Comparison of ENCODE assay signal across 17 cellular contexts in the genomic region with DNA sequence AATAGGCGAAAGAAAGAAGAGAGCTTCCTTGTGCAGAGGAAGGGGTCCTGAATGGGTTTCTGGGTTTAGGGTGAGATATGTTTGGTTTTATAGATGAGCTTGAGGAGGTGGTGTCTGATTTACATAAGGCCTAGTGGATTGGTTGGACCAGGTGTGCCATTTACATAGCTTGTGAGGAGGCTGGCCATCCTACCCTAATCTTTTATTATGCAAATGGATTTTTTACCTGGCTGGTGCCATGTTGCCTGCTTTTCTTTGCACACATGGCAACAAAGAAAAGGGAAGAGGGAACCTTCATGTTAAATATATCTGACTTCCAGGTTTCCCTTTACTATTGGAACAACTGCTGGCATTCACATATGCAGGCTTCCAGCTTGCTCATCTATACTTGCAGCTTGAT.
DNase-seq lines count a peak whose midpoint lies in the region; ATAC-seq and TF ChIP-seq lines count a peak whose summit lies in the region.
"Had no signal": no experiment of that assay in that cellular context is flagged by ENCODE, and none has a peak within 500 bp of the region (broad histone marks: within the 10 kb centered on the region; RNA-seq: fewer than 3 reads in every experiment).

No MANE protein-coding gene starts in this region.

- no peak overlapping the region for H2BK12ac ChIP-seq in H9 (ENCODE audit: insufficient read length, low read depth, low read length)

- H3K4me1 Mint-ChIP-seq in GM23338: peaks cover 4% of the 10 kb centered on the region
- H3K4me1 Mint-ChIP-seq in H9: peaks cover 11 to 16% of the 10 kb centered on the region in 2 experiments
- peaks cover 16% of the 10 kb centered on the region for H3K4me1 Mint-ChIP-seq in WTC11
- H3K4me1 Mint-ChIP-seq: CD4-positive, CD25-positive, alpha-beta regulatory T cell had no signal

- no peak overlapping the region for H4K91ac ChIP-seq in H9 (ENCODE audit: insufficient read length, low read depth, low read length)

- no peaks in the 10 kb centered on the region for H3K4me1 ChIP-seq in GM23338 (ENCODE audit: insufficient read depth)
- H3K4me1 ChIP-seq in H9 (ENCODE audit: insufficient read depth, low read length): peaks cover 3% of the 10 kb centered on the region; the same call in 1 of the 2 replicates
- peaks cover 9% of the 10 kb centered on the region for H3K4me1 ChIP-seq in iPS-18a (ENCODE audit: control insufficient read depth, low read depth, low read length)
- H3K4me1 ChIP-seq in stomach: no peaks in the 10 kb centered on the region

- H2BK120ac ChIP-seq in H9 (ENCODE audit: low read depth, low read length, poor library complexity, severe bottlenecking): no peak overlapping the region

- H3K9me3 ChIP-seq in H9 (ENCODE audit: control insufficient read depth, low read depth, low read length): no peaks in the 10 kb centered on the region
- no peaks in the 10 kb centered on the region for H3K9me3 ChIP-seq in iPS-18a (ENCODE audit: control insufficient read depth, low read depth, low read length)
- H3K9me3 ChIP-seq in stomach: peaks cover 0 to 4% (median 0%) of the 10 kb centered on the region in 4 donors

- WGBS in H9 (ENCODE audit: extremely low coverage, insufficient read length, low lambda C conversion rate): no CpG with 5 or more reads among the region's 1 CpG
- 85 to 100% (median 94%) methylated on average over 1 of the region's 1 CpG for WGBS in stomach, 5 donors

- peak; percentile 65 for DNase-seq in GM23338 (ENCODE audit: low spot score)
- DNase-seq in H9: no peak
- DNase-seq in WTC11 (ENCODE audit: low spot score): no peak
- DNase-seq in stomach: no peak
- no peak for DNase-seq in OCI-M2 (lab: John Stamatoyannopoulos, UW; ENCODE audit: unreplicated experiment)
- DNase-seq in GM19240 (ENCODE audit: insufficient read length, low spot score): no peak
- DNase-seq: CD4-positive, CD25-positive, alpha-beta regulatory T cell; GOT3; Kasumi-1; NCI-H1417 treated with DMSO at 0.1 percent for 48 hours; NCI-H187; NCI-H2171; NCI-H446; SIG-M5 had no signal

- intact Hi-C loops in stomach (cut with DNase I; ENCODE audit: low total_unique reads): no loop called here

- H3K23ac ChIP-seq in H9 (ENCODE audit: insufficient read length, low read depth, low read length): no peak overlapping the region

- no peaks in the 10 kb centered on the region for H3K23me2 ChIP-seq in H9 (ENCODE audit: insufficient read length, low read depth, low read length, poor library complexity, severe bottlenecking)

- H3K27me3 ChIP-seq in GM23338 (ENCODE audit: insufficient read depth) (no peaks in the 10 kb centered on the region), H9 (ENCODE audit: insufficient read depth, low read length) (no peaks in the 10 kb centered on the region), iPS-18a (ENCODE audit: control insufficient read depth, insufficient read depth, low read length) (no peaks in the 10 kb centered on the region), stomach (peaks cover 0 to 31% (median 0%) of the 10 kb centered on the region in 3 donors)

- no peak overlapping the region; the same call in 1 of the 2 replicates for H3K4ac ChIP-seq in H9 (ENCODE audit: low read depth, low read length)

- no peaks in the 10 kb centered on the region for H3K36me3 ChIP-seq in GM23338 (ENCODE audit: insufficient read depth)
- no peaks in the 10 kb centered on the region for H3K36me3 ChIP-seq in iPS-18a (ENCODE audit: control insufficient read depth, low read depth, low read length)
- H3K36me3 ChIP-seq in stomach: no peaks in the 10 kb centered on the region

- H3K79me2 ChIP-seq in GM23338 (replicated peaks; ENCODE audit: insufficient read depth): no peaks in the 10 kb centered on the region
- no peaks in the 10 kb centered on the region for H3K79me2 ChIP-seq in H9 (ENCODE audit: insufficient read depth, low read length)

- TF ChIP-seq EP300 in stomach (IDR thresholded peaks at IDR 0.05): no peak

- TF ChIP-seq CTCF in GM23338 (conservative IDR thresholded peaks at IDR 0.05; ENCODE audit: low read depth in 2 of 2): no peak
- TF ChIP-seq CTCF in H9 (conservative IDR thresholded peaks at IDR 0.05): no peak
- TF ChIP-seq CTCF in WTC11 (IDR thresholded peaks at IDR 0.05): no peak
- no peak for TF ChIP-seq CTCF in stomach (IDR thresholded peaks at IDR 0.05)

- H2BK15ac ChIP-seq in H9 (ENCODE audit: low read depth, low read length): no peak overlapping the region

- H2AK5ac ChIP-seq in H9 (ENCODE audit: insufficient read length, low read length): no peak overlapping the region

- H3K27ac Mint-ChIP-seq in GM23338: no peak overlapping the region
- H3K27ac Mint-ChIP-seq in H9: no peak overlapping the region
- H3K27ac Mint-ChIP-seq in WTC11: no peak overlapping the region
- H3K27ac Mint-ChIP-seq: CD4-positive, CD25-positive, alpha-beta regulatory T cell had no signal

- no peak overlapping the region for H4K8ac ChIP-seq in H9 (replicated peaks; ENCODE audit: insufficient read length, low read depth, low read length)

- TF ChIP-seq POLR2A in stomach (IDR thresholded peaks at IDR 0.05): no peak

- no peak overlapping the region for H3K14ac ChIP-seq in H9 (ENCODE audit: insufficient read depth, low read length)

- H3K4me3 ChIP-seq in GM23338 (no peak overlapping the region), iPS-18a (ENCODE audit: low read length) (no peak overlapping the region), stomach (no peak overlapping the region)

- ATAC-seq in GM23338 (peak; percentile 76), WTC11 (peak; percentile 78)
- ATAC-seq: Panc1, SK-N-SH treated with all-trans-retinoic acid at 6 μM for 48 hours had no signal

- H2AFZ ChIP-seq in GM23338 (peak overlapping the region; percentile 35; the same call in 1 of the 2 replicates), H9 (ENCODE audit: low read length) (peak overlapping the region; percentile 67)

- H3K4me3 Mint-ChIP-seq in GM23338: no peak overlapping the region
- no peak overlapping the region for H3K4me3 Mint-ChIP-seq in H9
- no peak overlapping the region for H3K4me3 Mint-ChIP-seq in WTC11
- H3K4me3 Mint-ChIP-seq: CD4-positive, CD25-positive, alpha-beta regulatory T cell had no signal

- no peak overlapping the region for H4K5ac ChIP-seq in H9 (ENCODE audit: insufficient read length, low read depth, low read length)

- POLR2A ChIA-PET in WTC11 (lab: Charles Lee): no interaction called here

- CTCF ChIA-PET in WTC11 (lab: Charles Lee): interaction anchor here (0.9 to 1.5 kb wide), 5 partner anchors 14 to 290 kb away, joined by 3 to 8 read pairs (median 3); no protein-coding TSS in a partner anchor

- no peak overlapping the region for H3K27ac ChIP-seq in GM23338 (ENCODE audit: low read depth)
- H3K27ac ChIP-seq in H9 (ENCODE audit: insufficient read length, low read depth, low read length): no peak overlapping the region
- peak overlapping the region; percentile 2 for H3K27ac ChIP-seq in iPS-18a (ENCODE audit: low read length)
- no peak overlapping the region for H3K27ac ChIP-seq in stomach

- H4K20me1 ChIP-seq in GM23338 (replicated peaks; ENCODE audit: insufficient read depth): no peaks in the 10 kb centered on the region
- no peaks in the 10 kb centered on the region for H4K20me1 ChIP-seq in H9 (ENCODE audit: control insufficient read depth, insufficient read depth, insufficient read length)

- no peaks in the 10 kb centered on the region for H3K27me3 Mint-ChIP-seq in GM23338 (ENCODE audit: insufficient read depth, low read depth, poor library complexity)
- H3K27me3 Mint-ChIP-seq in H9 (ENCODE audit: low read depth): no peaks in the 10 kb centered on the region
- no peaks in the 10 kb centered on the region; the same call in 1 of the 2 replicates for H3K27me3 Mint-ChIP-seq in WTC11 (ENCODE audit: low read depth)

- no peak overlapping the region for H2BK5ac ChIP-seq in H9 (ENCODE audit: insufficient read length, low read length)

- H2BK20ac ChIP-seq in H9 (ENCODE audit: low read depth, low read length, poor library complexity, severe bottlenecking): no peak overlapping the region

- H3K56ac ChIP-seq in H9 (ENCODE audit: insufficient read length, low read depth, low read length): no peak overlapping the region

- H3K4me2 ChIP-seq in GM23338: no peak overlapping the region
- no peak overlapping the region for H3K4me2 ChIP-seq in H9 (ENCODE audit: insufficient read depth, insufficient read length, low read length)

- H3K9ac ChIP-seq in H9 (ENCODE audit: extremely low read depth, insufficient read length, low read length): no peak overlapping the region
- peak overlapping the region; percentile 42 for H3K9ac ChIP-seq in iPS-18a (ENCODE audit: low read length)

- 0 out of 2 replicates have a peak, but pooled peaks cover 3% of the 10 kb centered on the region for H3F3A ChIP-seq in GM23338 (replicated peaks; ENCODE audit: low read depth)

- H3K36me3 Mint-ChIP-seq in GM23338 (ENCODE audit: low read depth) (no peaks in the 10 kb centered on the region), H9 (ENCODE audit: insufficient read depth in 1 of 3, low read depth in 3 of 3) (no peaks in the 10 kb centered on the region; a peak in 1 of 7 replicates), WTC11 (no peaks in the 10 kb centered on the region)
- H3K36me3 Mint-ChIP-seq: CD4-positive, CD25-positive, alpha-beta regulatory T cell had no signal

- H3T11ph ChIP-seq in H9 (ENCODE audit: low read length): no peak overlapping the region

- no peak overlapping the region for H3K18ac ChIP-seq in H9 (ENCODE audit: insufficient read length, low read depth, low read length)

- H3K9me3 Mint-ChIP-seq in GM23338 (peaks cover 4% of the 10 kb centered on the region; the same call in 1 of the 3 replicates), H9 (peaks cover 3 to 4% of the 10 kb centered on the region in 2 experiments; a peak in 3 of 5 replicates), WTC11 (peaks cover 13% of the 10 kb centered on the region)

- H3K79me1 ChIP-seq in H9 (ENCODE audit: insufficient read depth, low read depth, low read length, poor library complexity, severe bottlenecking): no peaks in the 10 kb centered on the region

- H3K9me2 ChIP-seq in GM23338 (ENCODE audit: insufficient read depth): peaks cover 4% of the 10 kb centered on the region; the same call in 1 of the 2 replicates

TF ChIP-seq in GM23338, 12 proteins besides CTCF, POLR2A, EP300 and RAD21 (continues in another document):
- TF ChIP-seq EZH2 (IDR thresholded peaks at IDR 0.05; ENCODE audit: low read depth, unreplicated experiment): no peak

TF ChIP-seq in WTC11, 78 proteins besides CTCF, POLR2A, EP300 and RAD21 (continues in another document):
- TF ChIP-seq ZNF121 (CRISPR knock-in tag; IDR thresholded peaks at IDR 0.05): no peak
- TF ChIP-seq ZNF671 (CRISPR knock-in tag; IDR thresholded peaks at IDR 0.05): no peak
- TF ChIP-seq, protein P1, sequence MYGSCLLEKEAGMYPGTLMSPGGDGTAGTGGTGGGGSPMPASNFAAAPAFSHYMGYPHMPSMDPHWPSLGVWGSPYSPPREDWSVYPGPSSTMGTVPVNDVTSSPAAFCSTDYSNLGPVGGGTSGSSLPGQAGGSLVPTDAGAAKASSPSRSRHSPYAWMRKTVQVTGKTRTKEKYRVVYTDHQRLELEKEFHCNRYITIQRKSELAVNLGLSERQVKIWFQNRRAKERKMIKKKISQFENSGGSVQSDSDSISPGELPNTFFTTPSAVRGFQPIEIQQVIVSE (CRISPR knock-in tag; IDR thresholded peaks at IDR 0.05; ENCODE audit: borderline replicate concordance): no peak
- TF ChIP-seq RELA (CRISPR knock-in tag; IDR thresholded peaks at IDR 0.05; ENCODE audit: borderline replicate concordance): no peak
